In genomic region chr12:119744900-119745606, GRCh38 we compare ENCODE assay signal across 1 cellular context.
TF ChIP-seq lines count a peak whose summit lies in the region.

No MANE protein-coding gene starts in this region.

TF ChIP-seq in K562, 482 proteins besides CTCF, POLR2A, EP300 and RAD21 (continued from another document):
- TF ChIP-seq, protein P1, sequence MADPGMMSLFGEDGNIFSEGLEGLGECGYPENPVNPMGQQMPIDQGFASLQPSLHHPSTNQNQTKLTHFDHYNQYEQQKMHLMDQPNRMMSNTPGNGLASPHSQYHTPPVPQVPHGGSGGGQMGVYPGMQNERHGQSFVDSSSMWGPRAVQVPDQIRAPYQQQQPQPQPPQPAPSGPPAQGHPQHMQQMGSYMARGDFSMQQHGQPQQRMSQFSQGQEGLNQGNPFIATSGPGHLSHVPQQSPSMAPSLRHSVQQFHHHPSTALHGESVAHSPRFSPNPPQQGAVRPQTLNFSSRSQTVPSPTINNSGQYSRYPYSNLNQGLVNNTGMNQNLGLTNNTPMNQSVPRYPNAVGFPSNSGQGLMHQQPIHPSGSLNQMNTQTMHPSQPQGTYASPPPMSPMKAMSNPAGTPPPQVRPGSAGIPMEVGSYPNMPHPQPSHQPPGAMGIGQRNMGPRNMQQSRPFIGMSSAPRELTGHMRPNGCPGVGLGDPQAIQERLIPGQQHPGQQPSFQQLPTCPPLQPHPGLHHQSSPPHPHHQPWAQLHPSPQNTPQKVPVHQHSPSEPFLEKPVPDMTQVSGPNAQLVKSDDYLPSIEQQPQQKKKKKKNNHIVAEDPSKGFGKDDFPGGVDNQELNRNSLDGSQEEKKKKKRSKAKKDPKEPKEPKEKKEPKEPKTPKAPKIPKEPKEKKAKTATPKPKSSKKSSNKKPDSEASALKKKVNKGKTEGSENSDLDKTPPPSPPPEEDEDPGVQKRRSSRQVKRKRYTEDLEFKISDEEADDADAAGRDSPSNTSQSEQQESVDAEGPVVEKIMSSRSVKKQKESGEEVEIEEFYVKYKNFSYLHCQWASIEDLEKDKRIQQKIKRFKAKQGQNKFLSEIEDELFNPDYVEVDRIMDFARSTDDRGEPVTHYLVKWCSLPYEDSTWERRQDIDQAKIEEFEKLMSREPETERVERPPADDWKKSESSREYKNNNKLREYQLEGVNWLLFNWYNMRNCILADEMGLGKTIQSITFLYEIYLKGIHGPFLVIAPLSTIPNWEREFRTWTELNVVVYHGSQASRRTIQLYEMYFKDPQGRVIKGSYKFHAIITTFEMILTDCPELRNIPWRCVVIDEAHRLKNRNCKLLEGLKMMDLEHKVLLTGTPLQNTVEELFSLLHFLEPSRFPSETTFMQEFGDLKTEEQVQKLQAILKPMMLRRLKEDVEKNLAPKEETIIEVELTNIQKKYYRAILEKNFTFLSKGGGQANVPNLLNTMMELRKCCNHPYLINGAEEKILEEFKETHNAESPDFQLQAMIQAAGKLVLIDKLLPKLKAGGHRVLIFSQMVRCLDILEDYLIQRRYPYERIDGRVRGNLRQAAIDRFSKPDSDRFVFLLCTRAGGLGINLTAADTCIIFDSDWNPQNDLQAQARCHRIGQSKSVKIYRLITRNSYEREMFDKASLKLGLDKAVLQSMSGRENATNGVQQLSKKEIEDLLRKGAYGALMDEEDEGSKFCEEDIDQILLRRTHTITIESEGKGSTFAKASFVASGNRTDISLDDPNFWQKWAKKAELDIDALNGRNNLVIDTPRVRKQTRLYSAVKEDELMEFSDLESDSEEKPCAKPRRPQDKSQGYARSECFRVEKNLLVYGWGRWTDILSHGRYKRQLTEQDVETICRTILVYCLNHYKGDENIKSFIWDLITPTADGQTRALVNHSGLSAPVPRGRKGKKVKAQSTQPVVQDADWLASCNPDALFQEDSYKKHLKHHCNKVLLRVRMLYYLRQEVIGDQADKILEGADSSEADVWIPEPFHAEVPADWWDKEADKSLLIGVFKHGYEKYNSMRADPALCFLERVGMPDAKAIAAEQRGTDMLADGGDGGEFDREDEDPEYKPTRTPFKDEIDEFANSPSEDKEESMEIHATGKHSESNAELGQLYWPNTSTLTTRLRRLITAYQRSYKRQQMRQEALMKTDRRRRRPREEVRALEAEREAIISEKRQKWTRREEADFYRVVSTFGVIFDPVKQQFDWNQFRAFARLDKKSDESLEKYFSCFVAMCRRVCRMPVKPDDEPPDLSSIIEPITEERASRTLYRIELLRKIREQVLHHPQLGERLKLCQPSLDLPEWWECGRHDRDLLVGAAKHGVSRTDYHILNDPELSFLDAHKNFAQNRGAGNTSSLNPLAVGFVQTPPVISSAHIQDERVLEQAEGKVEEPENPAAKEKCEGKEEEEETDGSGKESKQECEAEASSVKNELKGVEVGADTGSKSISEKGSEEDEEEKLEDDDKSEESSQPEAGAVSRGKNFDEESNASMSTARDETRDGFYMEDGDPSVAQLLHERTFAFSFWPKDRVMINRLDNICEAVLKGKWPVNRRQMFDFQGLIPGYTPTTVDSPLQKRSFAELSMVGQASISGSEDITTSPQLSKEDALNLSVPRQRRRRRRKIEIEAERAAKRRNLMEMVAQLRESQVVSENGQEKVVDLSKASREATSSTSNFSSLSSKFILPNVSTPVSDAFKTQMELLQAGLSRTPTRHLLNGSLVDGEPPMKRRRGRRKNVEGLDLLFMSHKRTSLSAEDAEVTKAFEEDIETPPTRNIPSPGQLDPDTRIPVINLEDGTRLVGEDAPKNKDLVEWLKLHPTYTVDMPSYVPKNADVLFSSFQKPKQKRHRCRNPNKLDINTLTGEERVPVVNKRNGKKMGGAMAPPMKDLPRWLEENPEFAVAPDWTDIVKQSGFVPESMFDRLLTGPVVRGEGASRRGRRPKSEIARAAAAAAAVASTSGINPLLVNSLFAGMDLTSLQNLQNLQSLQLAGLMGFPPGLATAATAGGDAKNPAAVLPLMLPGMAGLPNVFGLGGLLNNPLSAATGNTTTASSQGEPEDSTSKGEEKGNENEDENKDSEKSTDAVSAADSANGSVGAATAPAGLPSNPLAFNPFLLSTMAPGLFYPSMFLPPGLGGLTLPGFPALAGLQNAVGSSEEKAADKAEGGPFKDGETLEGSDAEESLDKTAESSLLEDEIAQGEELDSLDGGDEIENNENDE (IDR thresholded peaks at IDR 0.05; ENCODE audit: low read depth, low read length), result no peak
- TF ChIP-seq, protein P2, sequence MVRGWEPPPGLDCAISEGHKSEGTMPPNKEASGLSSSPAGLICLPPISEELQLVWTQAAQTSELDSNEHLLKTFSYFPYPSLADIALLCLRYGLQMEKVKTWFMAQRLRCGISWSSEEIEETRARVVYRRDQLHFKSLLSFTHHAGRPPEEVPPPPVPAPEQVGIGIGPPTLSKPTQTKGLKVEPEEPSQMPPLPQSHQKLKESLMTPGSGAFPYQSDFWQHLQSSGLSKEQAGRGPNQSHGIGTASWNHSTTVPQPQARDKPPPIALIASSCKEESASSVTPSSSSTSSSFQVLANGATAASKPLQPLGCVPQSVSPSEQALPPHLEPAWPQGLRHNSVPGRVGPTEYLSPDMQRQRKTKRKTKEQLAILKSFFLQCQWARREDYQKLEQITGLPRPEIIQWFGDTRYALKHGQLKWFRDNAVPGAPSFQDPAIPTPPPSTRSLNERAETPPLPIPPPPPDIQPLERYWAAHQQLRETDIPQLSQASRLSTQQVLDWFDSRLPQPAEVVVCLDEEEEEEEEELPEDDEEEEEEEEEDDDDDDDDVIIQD (CRISPR knock-in tag; IDR thresholded peaks at IDR 0.05), result no peak
- no peak for TF ChIP-seq FOXK2 (conservative IDR thresholded peaks at IDR 0.05 in 1 of 2, IDR thresholded peaks at IDR 0.05 in 1 of 2; ENCODE audit: low read depth in 2 of 2)
- no peak for TF ChIP-seq FOXJ2 (tag; IDR thresholded peaks at IDR 0.05)
- TF ChIP-seq ZNF512 (tag; IDR thresholded peaks at IDR 0.05), result 0 out of 2 replicates have a peak, but pooled peaks have one; percentile 46
- no peak for TF ChIP-seq ZNF324 (CRISPR knock-in tag; IDR thresholded peaks at IDR 0.05)
- TF ChIP-seq ZFP1 (CRISPR knock-in tag; IDR thresholded peaks at IDR 0.05), result peak; percentile 80
- no peak for TF ChIP-seq TCF7 (IDR thresholded peaks at IDR 0.05; ENCODE audit: borderline replicate concordance)
- TF ChIP-seq TAF9B (IDR thresholded peaks at IDR 0.05; ENCODE audit: partially characterized antibody), result no peak
- TF ChIP-seq CREB1 (IDR thresholded peaks at IDR 0.05), result no peak
- no peak for TF ChIP-seq CREB1 (CRISPR knock-in tag; IDR thresholded peaks at IDR 0.05)
- TF ChIP-seq CREB3L1 (IDR thresholded peaks at IDR 0.05; ENCODE audit: borderline replicate concordance, low read depth), result no peak
- no peak for TF ChIP-seq C11orf30 (IDR thresholded peaks at IDR 0.05; ENCODE audit: low read depth)
- TF ChIP-seq SAFB2 (IDR thresholded peaks at IDR 0.05; ENCODE audit: borderline replicate concordance, low read depth, low read length, severe bottlenecking), result no peak
- TF ChIP-seq ATF4 (CRISPR knock-in tag; IDR thresholded peaks at IDR 0.05), result no peak
- TF ChIP-seq, protein P3, sequence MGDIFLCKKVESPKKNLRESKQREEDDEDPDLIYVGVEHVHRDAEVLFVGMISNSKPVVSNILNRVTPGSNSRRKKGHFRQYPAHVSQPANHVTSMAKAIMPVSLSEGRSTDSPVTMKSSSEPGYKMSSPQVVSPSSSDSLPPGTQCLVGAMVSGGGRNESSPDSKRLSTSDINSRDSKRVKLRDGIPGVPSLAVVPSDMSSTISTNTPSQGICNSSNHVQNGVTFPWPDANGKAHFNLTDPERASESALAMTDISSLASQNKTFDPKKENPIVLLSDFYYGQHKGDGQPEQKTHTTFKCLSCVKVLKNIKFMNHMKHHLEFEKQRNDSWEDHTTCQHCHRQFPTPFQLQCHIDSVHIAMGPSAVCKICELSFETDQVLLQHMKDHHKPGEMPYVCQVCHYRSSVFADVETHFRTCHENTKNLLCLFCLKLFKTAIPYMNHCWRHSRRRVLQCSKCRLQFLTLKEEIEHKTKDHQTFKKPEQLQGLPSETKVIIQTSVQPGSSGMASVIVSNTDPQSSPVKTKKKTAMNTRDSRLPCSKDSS (IDR thresholded peaks at IDR 0.05; ENCODE audit: low read depth, partially characterized antibody), result peak; percentile 7
- no peak for TF ChIP-seq PHB2 (IDR thresholded peaks at IDR 0.05; ENCODE audit: low read depth)
- TF ChIP-seq, protein P4, sequence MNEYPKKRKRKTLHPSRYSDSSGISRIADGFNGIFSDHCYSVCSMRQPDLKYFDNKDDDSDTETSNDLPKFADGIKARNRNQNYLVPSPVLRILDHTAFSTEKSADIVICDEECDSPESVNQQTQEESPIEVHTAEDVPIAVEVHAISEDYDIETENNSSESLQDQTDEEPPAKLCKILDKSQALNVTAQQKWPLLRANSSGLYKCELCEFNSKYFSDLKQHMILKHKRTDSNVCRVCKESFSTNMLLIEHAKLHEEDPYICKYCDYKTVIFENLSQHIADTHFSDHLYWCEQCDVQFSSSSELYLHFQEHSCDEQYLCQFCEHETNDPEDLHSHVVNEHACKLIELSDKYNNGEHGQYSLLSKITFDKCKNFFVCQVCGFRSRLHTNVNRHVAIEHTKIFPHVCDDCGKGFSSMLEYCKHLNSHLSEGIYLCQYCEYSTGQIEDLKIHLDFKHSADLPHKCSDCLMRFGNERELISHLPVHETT (CRISPR knock-in tag; conservative IDR thresholded peaks at IDR 0.05 in 1 of 2, IDR thresholded peaks at IDR 0.05 in 1 of 2), result no peak
- TF ChIP-seq GABPB2 (CRISPR knock-in tag; conservative IDR thresholded peaks at IDR 0.05), result no peak
- TF ChIP-seq DIDO1 (tag; IDR thresholded peaks at IDR 0.05; ENCODE audit: low read depth), result no peak
- TF ChIP-seq ZNF24 (IDR thresholded peaks at IDR 0.05), result no peak
- no peak for TF ChIP-seq ZNF655 (CRISPR knock-in tag; IDR thresholded peaks at IDR 0.05)
- TF ChIP-seq EP400 (IDR thresholded peaks at IDR 0.05), result no peak
- no peak for TF ChIP-seq CHD2 (IDR thresholded peaks at IDR 0.05; ENCODE audit: low read depth, low read length)
- TF ChIP-seq PBX2 (CRISPR knock-in tag; IDR thresholded peaks at IDR 0.05; ENCODE audit: low read depth), result no peak
- TF ChIP-seq PBX2 (tag; conservative IDR thresholded peaks at IDR 0.05; ENCODE audit: low read depth), result no peak
- TF ChIP-seq SIN3B (IDR thresholded peaks at IDR 0.05; ENCODE audit: low read depth), result no peak
- peak; percentile 75 for TF ChIP-seq ZNF384 (IDR thresholded peaks at IDR 0.05; ENCODE audit: low read depth, low read length)
- TF ChIP-seq KLF1 (tag; IDR thresholded peaks at IDR 0.05), result no peak
- TF ChIP-seq, protein P5, sequence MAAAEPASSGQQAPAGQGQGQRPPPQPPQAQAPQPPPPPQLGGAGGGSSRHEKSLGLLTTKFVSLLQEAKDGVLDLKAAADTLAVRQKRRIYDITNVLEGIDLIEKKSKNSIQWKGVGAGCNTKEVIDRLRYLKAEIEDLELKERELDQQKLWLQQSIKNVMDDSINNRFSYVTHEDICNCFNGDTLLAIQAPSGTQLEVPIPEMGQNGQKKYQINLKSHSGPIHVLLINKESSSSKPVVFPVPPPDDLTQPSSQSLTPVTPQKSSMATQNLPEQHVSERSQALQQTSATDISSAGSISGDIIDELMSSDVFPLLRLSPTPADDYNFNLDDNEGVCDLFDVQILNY (CRISPR knock-in tag; IDR thresholded peaks at IDR 0.05), result no peak
- no peak for TF ChIP-seq ZNF431 (CRISPR knock-in tag; IDR thresholded peaks at IDR 0.05)
- TF ChIP-seq TRIM28 (IDR thresholded peaks at IDR 0.05), result peak; percentile 60; the same call in 1 of the 2 replicates
- no peak for TF ChIP-seq ZZZ3 (IDR thresholded peaks at IDR 0.05)
